ENCODE assay signal across 8 cellular contexts in genomic region chr5:36606437-36607113, GRCh38. TPM values are rescaled to one million over a fixed set of nuclear protein-coding genes. Genes with fewer than 3 reads are reported as not detected.
DNase-seq lines count a peak whose midpoint lies in the region; ATAC-seq and TF ChIP-seq lines count a peak whose summit lies in the region.

TSS of gene SLC1A3 (plus strand) at chr5:36606606. CDS start at chr5:36608424, 1,818 bp downstream.

- H3K4me3 ChIP-seq in AG10803 (ENCODE audit: low read length) = peak within 1 kb of the TSS; percentile 76
- H3K4me3 ChIP-seq in right atrium auricular region = peak within 1 kb of the TSS; percentile 59 to 60

- TF ChIP-seq CTCF in AG10803 (conservative IDR thresholded peaks at IDR 0.05; ENCODE audit: low read length) (no peak), right atrium auricular region (IDR thresholded peaks at IDR 0.05) (no peak)

- ATAC-seq in GM18858 (IDR thresholded peaks at IDR 0.05; ENCODE audit: unreplicated experiment) = peak; percentile 85
- ATAC-seq in HG02981 (IDR thresholded peaks at IDR 0.05; ENCODE audit: unreplicated experiment) = peak; percentile 85

- H3K27me3 ChIP-seq in right atrium auricular region = no peaks in the 10 kb centered on the region

- H3K4me1 ChIP-seq in right atrium auricular region = peaks cover 0 to 14% of the 10 kb centered on the region in 2 donors

- peak within 1 kb of the TSS; percentile 83 to 89 for H3K27ac ChIP-seq in right atrium auricular region

- DNase-seq in AG10803 (ENCODE audit: low read depth) (peak; percentile 64), NOMO-1 (lab: John Stamatoyannopoulos, UW; ENCODE audit: unreplicated experiment in 2 of 2) (peak; percentile 64 to 82), amniotic stem cell (lab: John Stamatoyannopoulos, UW) (peak; percentile 21), right atrium auricular region (ENCODE audit: low spot score) (peak; percentile 80), posterior vena cava (ENCODE audit: low spot score) (peak; percentile 87), NCI-H446 (lab: John Stamatoyannopoulos, UW) (no peak)

- H3K36me3 ChIP-seq in right atrium auricular region = no peaks in the 10 kb centered on the region

- intact Hi-C loops in posterior vena cava (cut with DNase I) = no loop called here

- no peaks in the 10 kb centered on the region for H3K9me3 ChIP-seq in right atrium auricular region

RNA-seq across cellular contexts. Expression of gene SLC1A3, which starts in this region (rescaled TPM):
- total RNA-seq in right atrium auricular region (10 to 100 TPM; 31.8 to 50.9 TPM), posterior vena cava (10 to 100 TPM; 24.1 to 44.4 TPM)

Comparison
In these comparisons a context has a peak if more than half of its experiments do, and no peak if none do; other contexts are left out.
1. DNase-seq: peak in AG10803 (single experiment), NOMO-1 (2 of 2), amniotic stem cell (single experiment), right atrium auricular region (single experiment) and posterior vena cava (single experiment); none in NCI-H446 (0 of 2).